Comparison of ENCODE assay signal across 8 cellular contexts in the genomic region with DNA sequence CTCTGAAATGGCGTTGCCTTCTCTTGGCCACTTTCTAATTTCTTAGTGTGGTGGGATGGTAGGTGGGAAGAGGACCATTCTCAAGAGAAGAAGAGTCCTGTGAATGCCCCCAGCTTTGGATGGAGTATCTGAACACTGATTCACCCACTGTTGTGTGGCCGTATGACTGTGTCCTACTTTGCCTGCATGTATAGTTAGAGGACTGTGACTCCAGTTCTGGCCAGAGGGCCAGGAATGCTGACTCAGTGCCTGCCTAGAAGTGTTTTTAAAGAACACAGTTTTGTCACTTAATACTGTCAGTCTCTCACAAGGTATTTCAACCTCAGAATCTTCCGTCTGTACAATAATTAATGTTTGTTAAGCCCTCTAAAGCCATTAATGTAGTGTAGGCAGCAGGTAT.
DNase-seq lines count a peak whose midpoint lies in the region; ATAC-seq lines count a peak whose summit lies in the region.

No MANE protein-coding gene starts in this region.

- H3K9ac ChIP-seq in subcutaneous abdominal adipose tissue (ENCODE audit: low read length in 5 of 5), result peak overlapping the region in 4 of 5 donors; percentile 17 to 99 (median 76)

- H3K4me1 ChIP-seq in subcutaneous abdominal adipose tissue (ENCODE audit: control insufficient read depth in 5 of 5, insufficient read depth in 5 of 5, low read length in 5 of 5), result peaks cover 10 to 42% (median 40%) of the 10 kb centered on the region in 5 donors

- no peaks in the 10 kb centered on the region for H3K27me3 ChIP-seq in subcutaneous abdominal adipose tissue (ENCODE audit: control insufficient read depth in 5 of 5, insufficient read depth in 4 of 5, low read length in 5 of 5)

- no peaks in the 10 kb centered on the region for H3K9me3 ChIP-seq in subcutaneous abdominal adipose tissue (ENCODE audit: control insufficient read depth in 5 of 5, low read length in 5 of 5)

- H3K36me3 Mint-ChIP-seq in activated naive CD4-positive, alpha-beta T cell treated with anti-CD3 and anti-CD28 coated beads, Interleukin-2, amount 10 ng/mL, durations not matched to agents 7 days and 5 days, result peaks cover 43% of the 10 kb centered on the region
- H3K36me3 Mint-ChIP-seq in activated naive CD8-positive, alpha-beta T cell, result peaks cover 8% of the 10 kb centered on the region

- H3K4me3 Mint-ChIP-seq in activated naive CD4-positive, alpha-beta T cell treated with anti-CD3 and anti-CD28 coated beads, Interleukin-2, amount 10 ng/mL, durations not matched to agents 7 days and 5 days, result peak overlapping the region; percentile 100
- peak overlapping the region; percentile 100 for H3K4me3 Mint-ChIP-seq in activated naive CD8-positive, alpha-beta T cell

- H3K4me3 ChIP-seq in subcutaneous abdominal adipose tissue (ENCODE audit: low read depth in 1 of 5, low read length in 5 of 5), result peak overlapping the region in 4 of 5 donors; percentile 1 to 91 (median 25)

- CTCF ChIA-PET in activated naive CD4-positive, alpha-beta T cell treated with anti-CD3 and anti-CD28 coated beads, Interleukin-2, amount 10 ng/mL, durations not matched to agents 7 days and 5 days (lab: Charles Lee), result interaction anchor here (1.4 to 1.7 kb wide), 2 partner anchors 15 to 79 kb away, joined by 4 to 6 read pairs; no protein-coding TSS in a partner anchor

- no peaks in the 10 kb centered on the region for H3K9me3 Mint-ChIP-seq in activated naive CD4-positive, alpha-beta T cell treated with anti-CD3 and anti-CD28 coated beads, Interleukin-2, amount 10 ng/mL, durations not matched to agents 7 days and 5 days
- H3K9me3 Mint-ChIP-seq in activated naive CD8-positive, alpha-beta T cell (ENCODE audit: low read depth), result no peaks in the 10 kb centered on the region

- peak overlapping the region; percentile 96 for H3K27ac ChIP-seq in subcutaneous abdominal adipose tissue (ENCODE audit: low read depth, low read length)

- H3K36me3 ChIP-seq in subcutaneous abdominal adipose tissue (ENCODE audit: control insufficient read depth in 5 of 5, insufficient read depth in 5 of 5, low read length in 5 of 5), result peaks cover 20 to 44% (median 37%) of the 10 kb centered on the region in 5 donors

- ATAC-seq in HG03520 (IDR thresholded peaks at IDR 0.05; ENCODE audit: unreplicated experiment), result no peak
- no peak for ATAC-seq in HG02642 (IDR thresholded peaks at IDR 0.05; ENCODE audit: poor library complexity, unreplicated experiment)
- no peak for ATAC-seq in GM18861 (IDR thresholded peaks at IDR 0.05; ENCODE audit: unreplicated experiment)

- H3K4me1 Mint-ChIP-seq in activated naive CD4-positive, alpha-beta T cell treated with anti-CD3 and anti-CD28 coated beads, Interleukin-2, amount 10 ng/mL, durations not matched to agents 7 days and 5 days, result peaks cover 43% of the 10 kb centered on the region
- peaks cover 49% of the 10 kb centered on the region for H3K4me1 Mint-ChIP-seq in activated naive CD8-positive, alpha-beta T cell (ENCODE audit: low read depth)

- H3K27me3 Mint-ChIP-seq in activated naive CD4-positive, alpha-beta T cell treated with anti-CD3 and anti-CD28 coated beads, Interleukin-2, amount 10 ng/mL, durations not matched to agents 7 days and 5 days, result peaks cover 6% of the 10 kb centered on the region
- no peaks in the 10 kb centered on the region for H3K27me3 Mint-ChIP-seq in activated naive CD8-positive, alpha-beta T cell

- H3K27ac Mint-ChIP-seq in activated naive CD4-positive, alpha-beta T cell treated with anti-CD3 and anti-CD28 coated beads, Interleukin-2, amount 10 ng/mL, durations not matched to agents 7 days and 5 days, result peak overlapping the region; percentile 40
- peak overlapping the region; percentile 97 for H3K27ac Mint-ChIP-seq in activated naive CD8-positive, alpha-beta T cell

- no peak for DNase-seq in activated naive CD4-positive, alpha-beta T cell treated with anti-CD3 and anti-CD28 coated beads, Interleukin-2, amount 10 ng/mL, durations not matched to agents 7 days and 5 days
- DNase-seq in activated naive CD4-positive, alpha-beta T cell treated with Interleukin-2 at 50 U/mL for 16 hours, result no peak
- peak; percentile 58 for DNase-seq in iris pigment epithelial cell (ENCODE audit: low read depth)
